In genomic region chr21:37030864-37031263, GRCh38 we compare ENCODE assay signal across 36 cellular contexts. TPM values are rescaled to one million over a fixed set of nuclear protein-coding genes. Genes with fewer than 3 reads are reported as not detected.
"Had no signal": no experiment of that assay in that cellular context is flagged by ENCODE, and none has a peak within 500 bp of the region (broad histone marks: within the 10 kb centered on the region; RNA-seq: fewer than 3 reads in every experiment).

No MANE protein-coding gene starts in this region.

- FAIRE-seq: astrocyte, bronchial epithelial cell had no signal

- H3K9me3 ChIP-seq: adrenal gland, ascending aorta, body of pancreas, breast epithelium had no signal

- H3K27me3 ChIP-seq: adrenal gland, ascending aorta, body of pancreas, brain microvascular endothelial cell, breast epithelium had no signal

- H3K36me3 ChIP-seq: adrenal gland, ascending aorta, brain microvascular endothelial cell, breast epithelium, cardiac muscle cell had no signal

- H3K4me3 ChIP-seq: adrenal gland, ascending aorta, body of pancreas, breast epithelium, cardiac muscle cell had no signal

- ATAC-seq: activated naive CD4-positive, alpha-beta T cell treated with anti-CD3 and anti-CD28 coated beads, Interleukin-2, amount 50 U/mL, for 72 hours; activated naive CD8-positive, alpha-beta T cell treated with anti-CD3 and anti-CD28 coated beads, Interleukin-2, amount 50 U/mL, for 24 hours; activated T-cell treated with anti-CD3 and anti-CD28 coated beads, Interleukin-2, amount 50 U/mL, for 4 hours; activated T-cell treated with anti-CD3 and anti-CD28 coated beads, Interleukin-2, amount 50 U/mL, for 72 hours; activated T-helper 17 cell treated with anti-CD3 and anti-CD28 coated beads, Interleukin-2, amount 50 U/mL, for 72 hours; body of pancreas had no signal

- H3K27ac ChIP-seq: adrenal gland, ascending aorta, body of pancreas, brain microvascular endothelial cell, breast epithelium, cardiac muscle cell had no signal

- H3K4me1 ChIP-seq: adrenal gland, ascending aorta, body of pancreas, breast epithelium had no signal

- DNase-seq: activated effector memory CD4-positive, alpha-beta T cell treated with anti-CD3 and anti-CD28 coated beads, Interleukin-2, amount 50 U/mL, for 16 hours; activated effector memory CD4-positive, alpha-beta T cell treated with Interleukin-2 at 50 U/mL for 16 hours; activated gamma-delta T cell; activated gamma-delta T cell treated with Interleukin-2 at 50 U/mL for 16 hours; activated naive CD4-positive, alpha-beta T cell; activated naive CD4-positive, alpha-beta T cell treated with anti-CD3 and anti-CD28 coated beads for 36 hours; activated naive CD4-positive, alpha-beta T cell treated with anti-CD3 and anti-CD28 coated beads, Interleukin-2, amount 10 ng/mL, durations not matched to agents 7 days and 5 days; activated naive CD4-positive, alpha-beta T cell treated with anti-CD3 and anti-CD28 coated beads, Interleukin-2, amount 50 U/mL, for 16 hours; activated naive CD4-positive, alpha-beta T cell treated with Interleukin-2 at 50 U/mL for 16 hours; activated naive CD8-positive, alpha-beta T cell treated with anti-CD3 and anti-CD28 coated beads for 36 hours; activated naive CD8-positive, alpha-beta T cell treated with anti-CD3 and anti-CD28 coated beads, Interleukin-2, amount 10 ng/mL, durations not matched to agents 7 days and 5 days; activated naive CD8-positive, alpha-beta T cell treated with anti-CD3 and anti-CD28 coated beads, Interleukin-2, amount 50 U/mL, for 24 hours; activated T-cell treated with anti-CD3 and anti-CD28 coated beads, Interleukin-2, amount 50 U/mL, for 1 hour; activated T-cell treated with anti-CD3 and anti-CD28 coated beads, Interleukin-2, amount 50 U/mL, for 24 hours; activated T-cell treated with anti-CD3 and anti-CD28 coated beads, Interleukin-2, amount 50 U/mL, for 4 hours; activated T-cell treated with anti-CD3 and anti-CD28 coated beads, Interleukin-2, amount 50 U/mL, for 48 hours; activated T-cell treated with anti-CD3 and anti-CD28 coated beads, Interleukin-2, amount 50 U/mL, for 72 hours; adrenal gland; amniotic stem cell; amygdala; anterior cingulate cortex; aorta; body of pancreas; brain microvascular endothelial cell; caudate nucleus; central memory CD4-positive, alpha-beta T cell; cerebellar nuclear complex had no signal

RNA-seq across cellular contexts. Expression of gene RIPPLY3, which starts 24.4 kb away (rescaled TPM):
- total RNA-seq: activated naive CD8-positive, alpha-beta T cell treated with anti-CD3 and anti-CD28 coated beads, Interleukin-2, amount 10 ng/mL, durations not matched to agents 7 days and 5 days; activated T-cell treated with anti-CD3 and anti-CD28 coated beads, Interleukin-2, amount 50 U/mL, for 4 hours; activated T-helper 2 cell treated with anti-CD3 and anti-CD28 coated beads, Interferon-gamma antibody, Interleukin-2, Interleukin-4, amounts not matched to agents 10 μg/mL and 5 μg/mL and 100 μg/mL, durations not matched to agents 14 hours and 24 hours and 36 hours; aorta; ascending aorta; astrocyte; body of pancreas; cardiac muscle cell; cardiac septum had no signal
- polyA plus RNA-seq: cardiac muscle cell had no signal
